ENCODE assay signal across 13 cellular contexts in the genomic region with DNA sequence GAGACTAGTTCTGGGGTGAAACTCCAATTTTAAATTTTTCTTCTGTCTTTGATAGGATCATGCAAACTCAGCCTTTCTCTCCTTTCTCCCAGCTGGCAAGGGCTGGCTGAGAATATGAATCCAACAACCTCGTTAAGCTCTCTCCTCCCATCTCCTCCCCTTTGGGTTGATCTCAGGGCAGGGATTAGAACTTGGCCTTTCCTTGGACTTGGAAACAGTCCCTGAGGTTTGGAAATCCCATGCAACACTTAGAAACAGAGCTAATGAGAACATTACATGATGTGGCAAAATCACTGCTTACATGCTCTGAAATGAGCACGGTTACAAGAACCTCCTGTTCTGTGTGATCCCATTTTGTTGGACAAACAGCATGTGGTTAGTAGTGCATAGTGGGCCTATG. TPM values are rescaled to one million over a fixed set of nuclear protein-coding genes. Genes with fewer than 3 reads are reported as not detected.
A peak's percentile ranks its signal among the peaks of the same experiment; 100 is the strongest.
DNase-seq lines count a peak whose midpoint lies in the region; ATAC-seq and TF ChIP-seq lines count a peak whose summit lies in the region.
"Had no signal": no experiment of that assay in that cellular context is flagged by ENCODE, and none has a peak within 500 bp of the region (broad histone marks: within the 10 kb centered on the region; RNA-seq: fewer than 3 reads in every experiment).

No MANE protein-coding gene starts in this region.

- peaks cover 19% of the 10 kb centered on the region for H3K4me1 ChIP-seq in suprapubic skin
- H3K4me1 ChIP-seq: foreskin keratinocyte had no signal

- 14% methylated on average over 2 of the region's 2 CpGs for WGBS in suprapubic skin

- H3K4me3 Mint-ChIP-seq in CD14-positive monocyte: no peak overlapping the region
- no peak overlapping the region for H3K4me3 Mint-ChIP-seq in activated T-cell treated with anti-CD3 and anti-CD28 coated beads, Interleukin-2, amount 50 U/mL, for 4 hours

- ATAC-seq in HG02610 (IDR thresholded peaks at IDR 0.05; ENCODE audit: unreplicated experiment): no peak
- ATAC-seq in activated T-cell treated with anti-CD3 and anti-CD28 coated beads, Interleukin-2, amount 50 U/mL, for 4 hours: no peak
- ATAC-seq: foreskin keratinocyte, HCT116 had no signal

- TF ChIP-seq CTCF in suprapubic skin (IDR thresholded peaks at IDR 0.05): no peak
- no peak for TF ChIP-seq CTCF in CD14-positive monocyte (IDR thresholded peaks at IDR 0.05)

- no peak overlapping the region for H3K4me3 ChIP-seq in suprapubic skin

- peak overlapping the region; percentile 57 for H3K27ac ChIP-seq in suprapubic skin
- H3K27ac ChIP-seq: C4-2B, foreskin keratinocyte had no signal

- peaks cover 0 to 3% (median 0%) of the 10 kb centered on the region in 7 donors for H3K9me3 Mint-ChIP-seq in CD14-positive monocyte
- H3K9me3 Mint-ChIP-seq in activated T-cell treated with anti-CD3 and anti-CD28 coated beads, Interleukin-2, amount 50 U/mL, for 4 hours: no peaks in the 10 kb centered on the region

- no peaks in the 10 kb centered on the region for H3K36me3 ChIP-seq in suprapubic skin

- no peak for TF ChIP-seq POLR2A in suprapubic skin (IDR thresholded peaks at IDR 0.05)

- intact Hi-C loops in CD14-positive monocyte (cut with micrococcal nuclease): no loop called here

- H3K27me3 ChIP-seq in suprapubic skin: no peaks in the 10 kb centered on the region

- H3K27ac Mint-ChIP-seq in CD14-positive monocyte: peak overlapping the region in 1 of 7 donors; percentile 54

- no peak for TF ChIP-seq EP300 in suprapubic skin (IDR thresholded peaks at IDR 0.05)

- peaks cover 0 to 6% (median 2%) of the 10 kb centered on the region in 3 donors for H3K27me3 Mint-ChIP-seq in CD14-positive monocyte (ENCODE audit: low read depth in 3 of 3)
- H3K27me3 Mint-ChIP-seq in activated T-cell treated with anti-CD3 and anti-CD28 coated beads, Interleukin-2, amount 50 U/mL, for 4 hours (ENCODE audit: low read depth): peaks cover 6% of the 10 kb centered on the region

- H3K36me3 Mint-ChIP-seq in CD14-positive monocyte: no peaks in the 10 kb centered on the region
- H3K36me3 Mint-ChIP-seq in activated T-cell treated with anti-CD3 and anti-CD28 coated beads, Interleukin-2, amount 50 U/mL, for 4 hours (ENCODE audit: insufficient read depth): no peaks in the 10 kb centered on the region

- no peaks in the 10 kb centered on the region for H3K4me1 Mint-ChIP-seq in CD14-positive monocyte
- H3K4me1 Mint-ChIP-seq in activated T-cell treated with anti-CD3 and anti-CD28 coated beads, Interleukin-2, amount 50 U/mL, for 4 hours (ENCODE audit: low read depth): peaks cover 5% of the 10 kb centered on the region

- peak; percentile 57 for DNase-seq in NCI-H82 (lab: John Stamatoyannopoulos, UW)
- DNase-seq in fibroblast of gingiva (ENCODE audit: low read depth): peak; percentile 95
- peak; percentile 44 for DNase-seq in midbrain (lab: John Stamatoyannopoulos, UW)
- DNase-seq in suprapubic skin (ENCODE audit: low spot score in 2 of 2): peak; percentile 74 to 79
- no peak for DNase-seq in CD14-positive monocyte (ENCODE audit: low spot score)
- no peak for DNase-seq in activated T-cell treated with anti-CD3 and anti-CD28 coated beads, Interleukin-2, amount 50 U/mL, for 4 hours
- no peak for DNase-seq in activated effector memory CD4-positive, alpha-beta T cell treated with Interleukin-2 at 50 U/mL for 16 hours
- DNase-seq: activated CD4-positive, alpha-beta T cell treated with anti-CD3 and anti-CD28 coated beads, Interleukin-2, amount 50 U/mL, for 4 hours; foreskin keratinocyte; stimulated activated CD8-positive, alpha-beta memory T cell treated with anti-CD3 and anti-CD28 coated beads, Interleukin-4, amount 100 ng/mL, for 48 hours had no signal

- H3K9me3 ChIP-seq in suprapubic skin: no peaks in the 10 kb centered on the region

RNA-seq across cellular contexts. Expression of a gene that starts 31.6 kb away (rescaled TPM):
- total RNA-seq in suprapubic skin: 10 to 100 TPM; 19.2 to 90.8 (median 56.9) TPM
- polyA plus RNA-seq in CD14-positive monocyte: 1 to 10 TPM in 1 of 2 donors, under 1 TPM in 1; 0.14 to 1.9 TPM
- 1 to 10 TPM; 1.6 to 4.5 (median 3.8) TPM for total RNA-seq in activated T-cell treated with anti-CD3 and anti-CD28 coated beads, Interleukin-2, amount 50 U/mL, for 4 hours

RNA-seq across cellular contexts. Expression of a gene that starts 50.6 kb away (rescaled TPM):
- 10 to 100 TPM; 17.9 to 43.9 (median 40.0) TPM for total RNA-seq in suprapubic skin
- polyA plus RNA-seq in CD14-positive monocyte: 1 to 10 TPM; 2.0 to 2.1 TPM
- total RNA-seq in activated T-cell treated with anti-CD3 and anti-CD28 coated beads, Interleukin-2, amount 50 U/mL, for 4 hours: 100 to 1,000 TPM in 2 of 3 donors, 10 to 100 TPM in 1; 91.9 to 134 (median 117) TPM

RNA-seq across cellular contexts. Expression of a gene that starts 54.7 kb away (rescaled TPM):
- total RNA-seq in suprapubic skin: 10 to 100 TPM; 18.8 to 36.0 (median 22.1) TPM
- 1 to 10 TPM; 3.7 to 4.5 TPM for polyA plus RNA-seq in CD14-positive monocyte
- 10 to 100 TPM; 59.8 to 73.2 (median 71.4) TPM for total RNA-seq in activated T-cell treated with anti-CD3 and anti-CD28 coated beads, Interleukin-2, amount 50 U/mL, for 4 hours

Comparison
In these comparisons a context has a peak if more than half of its experiments do, and no peak if none do; other contexts are left out.
1. DNase-seq: peak in NCI-H82 (single experiment), fibroblast of gingiva (single experiment), midbrain (single experiment) and suprapubic skin (2 of 2); none in CD14-positive monocyte (single experiment), activated T-cell treated with anti-CD3 and anti-CD28 coated beads, Interleukin-2, amount 50 U/mL, for 4 hours (single experiment) and activated effector memory CD4-positive, alpha-beta T cell treated with Interleukin-2 at 50 U/mL for 16 hours (single experiment).